ENCODE assay signal across 21 cellular contexts in genomic region chr13:111906816-111907215, GRCh38.
"Had no signal": no experiment of that assay in that cellular context is flagged by ENCODE, and none has a peak within 500 bp of the region (broad histone marks: within the 10 kb centered on the region; RNA-seq: fewer than 3 reads in every experiment).

No MANE protein-coding gene starts in this region.

- H3K27me3 Mint-ChIP-seq: activated naive CD8-positive, alpha-beta T cell treated with anti-CD3 and anti-CD28 coated beads, Interleukin-2, amount 50 U/mL, for 24 hours; dendritic cell treated with granulocyte-macrophage colony-stimulating factor and Interleukin-4, amounts not matched to agents 40 ng/mL and 50 ng/mL, for 4 days had no signal

- H3K9me3 Mint-ChIP-seq: activated naive CD8-positive, alpha-beta T cell treated with anti-CD3 and anti-CD28 coated beads, Interleukin-2, amount 50 U/mL, for 24 hours; activated T-cell treated with anti-CD3 and anti-CD28 coated beads, Interleukin-2, amount 50 U/mL, for 4 hours; activated T-helper 2 cell treated with anti-CD3 and anti-CD28 coated beads, Interferon-gamma antibody, Interleukin-2, Interleukin-4, amounts not matched to agents 10 μg/mL and 5 μg/mL and 100 μg/mL, durations not matched to agents 14 hours and 24 hours and 36 hours had no signal

- H3K4me1 Mint-ChIP-seq: activated naive CD8-positive, alpha-beta T cell treated with anti-CD3 and anti-CD28 coated beads, Interleukin-2, amount 50 U/mL, for 24 hours; natural killer cell had no signal

- H3K79me2 ChIP-seq: parathyroid adenoma had no signal

- H3K27me3 ChIP-seq: body of pancreas, upper lobe of left lung had no signal

- H3K4me1 ChIP-seq: body of pancreas, left ventricle myocardium inferior, parathyroid adenoma, spleen, upper lobe of left lung had no signal

- DNase-seq: activated CD8-positive, alpha-beta memory T cell treated with anti-CD3 and anti-CD28 coated beads, Interleukin-2, amount 50 U/mL, for 4 hours; activated naive CD4-positive, alpha-beta T cell treated with anti-CD3 and anti-CD28 coated beads, Interleukin-2, amount 50 U/mL, for 16 hours; activated naive CD8-positive, alpha-beta T cell treated with anti-CD3 and anti-CD28 coated beads, Interleukin-2, amount 50 U/mL, for 24 hours; activated T-cell treated with anti-CD3 and anti-CD28 coated beads, Interleukin-2, amount 50 U/mL, for 4 hours; effector CD8-positive, alpha-beta T cell; foreskin melanocyte; left ventricle myocardium inferior; midbrain; natural killer cell; stimulated activated CD4-positive, alpha-beta T cell treated with anti-CD3 and anti-CD28 coated beads, Interleukin-4, amount 100 ng/mL, for 1 hour; stimulated activated naive CD4-positive, alpha-beta T cell had no signal

- H3K9ac ChIP-seq: parathyroid adenoma had no signal

- H3K4me3 Mint-ChIP-seq: activated naive CD8-positive, alpha-beta T cell treated with anti-CD3 and anti-CD28 coated beads, Interleukin-2, amount 50 U/mL, for 24 hours; activated T-cell treated with anti-CD3 and anti-CD28 coated beads, Interleukin-2, amount 50 U/mL, for 4 hours; dendritic cell treated with granulocyte-macrophage colony-stimulating factor and Interleukin-4, amounts not matched to agents 40 ng/mL and 50 ng/mL, for 4 days; natural killer cell had no signal

- H2AFZ ChIP-seq: parathyroid adenoma had no signal

- ATAC-seq: activated naive CD8-positive, alpha-beta T cell treated with anti-CD3 and anti-CD28 coated beads, Interleukin-2, amount 50 U/mL, for 24 hours; activated T-cell treated with anti-CD3 and anti-CD28 coated beads, Interleukin-2, amount 50 U/mL, for 4 hours; body of pancreas; natural killer cell had no signal

- H3K9me3 ChIP-seq: body of pancreas, left ventricle myocardium inferior, spleen, thoracic aorta, upper lobe of left lung had no signal

- H3K36me3 Mint-ChIP-seq: natural killer cell had no signal

- H3K27ac Mint-ChIP-seq: activated naive CD8-positive, alpha-beta T cell treated with anti-CD3 and anti-CD28 coated beads, Interleukin-2, amount 50 U/mL, for 24 hours; activated T-helper 2 cell treated with anti-CD3 and anti-CD28 coated beads, Interferon-gamma antibody, Interleukin-2, Interleukin-4, amounts not matched to agents 10 μg/mL and 5 μg/mL and 100 μg/mL, durations not matched to agents 14 hours and 24 hours and 36 hours; dendritic cell treated with granulocyte-macrophage colony-stimulating factor and Interleukin-4, amounts not matched to agents 40 ng/mL and 50 ng/mL, for 4 days; natural killer cell had no signal

- H3K27ac ChIP-seq: body of pancreas, cardiac muscle cell, left ventricle myocardium inferior, parathyroid adenoma, SK-N-MC, spleen, thoracic aorta, upper lobe of left lung, VCaP had no signal
